34 cellular contexts compared by ENCODE assay signal in the genomic region with DNA sequence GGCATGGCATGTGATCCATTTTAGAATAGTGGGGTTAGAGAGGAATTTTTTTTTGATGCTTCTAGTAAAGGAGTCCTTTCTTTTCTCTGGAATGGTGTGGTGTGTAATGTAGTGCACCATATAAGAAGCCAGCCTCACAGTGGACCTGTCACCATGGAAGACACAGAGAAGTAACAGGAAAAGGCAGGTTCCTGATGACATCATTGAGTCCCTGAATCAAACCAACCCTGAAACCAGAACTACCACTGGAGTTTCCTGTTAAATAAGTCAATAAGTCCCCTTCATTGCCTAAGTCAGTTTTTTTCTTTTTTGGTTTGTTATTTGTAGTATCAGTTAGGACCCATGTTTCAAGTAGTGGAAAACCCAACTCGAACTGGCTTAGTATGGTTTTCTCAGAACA. TPM values are rescaled to one million over a fixed set of nuclear protein-coding genes. Genes with fewer than 3 reads are reported as not detected.
"Had no signal": no experiment of that assay in that cellular context is flagged by ENCODE, and none has a peak within 500 bp of the region (broad histone marks: within the 10 kb centered on the region; RNA-seq: fewer than 3 reads in every experiment).

No MANE protein-coding gene starts in this region.

- H3K4me3 ChIP-seq: adrenal gland, body of pancreas, breast epithelium, MG63, SJCRH30, SK-N-MC had no signal

- ATAC-seq: activated CD8-positive, alpha-beta T cell treated with anti-CD3 and anti-CD28 coated beads for 36 hours; activated naive CD4-positive, alpha-beta T cell treated with anti-CD3 and anti-CD28 coated beads, Interleukin-2, amount 50 U/mL, for 72 hours; activated T-cell treated with anti-CD3 and anti-CD28 coated beads, Interleukin-2, amount 50 U/mL, for 72 hours; activated T-helper 17 cell treated with anti-CD3 and anti-CD28 coated beads, Interleukin-2, amount 50 U/mL, for 72 hours; body of pancreas; Panc1 had no signal

- H3K9me3 ChIP-seq: adrenal gland, body of pancreas, breast epithelium, MG63, SJCRH30 had no signal

- H3K27ac ChIP-seq: adrenal gland, body of pancreas, breast epithelium, SJCRH30, SK-N-MC had no signal

- DNase-seq: activated CD4-positive, alpha-beta T cell treated with anti-CD3 and anti-CD28 coated beads, Interleukin-2, amount 10 ng/mL, durations not matched to agents 24 days and 14 days; activated CD4-positive, alpha-beta T cell treated with anti-CD3 and anti-CD28 coated beads, Interleukin-2, amount 50 U/mL, for 4 hours; activated CD8-positive, alpha-beta T cell treated with anti-CD3 and anti-CD28 coated beads for 36 hours; activated effector memory CD4-positive, alpha-beta T cell treated with anti-CD3 and anti-CD28 coated beads, Interleukin-2, amount 50 U/mL, for 16 hours; activated naive CD4-positive, alpha-beta T cell treated with anti-CD3 and anti-CD28 coated beads for 36 hours; activated T-cell treated with anti-CD3 and anti-CD28 coated beads, Interleukin-2, amount 50 U/mL, for 1 hour; activated T-cell treated with anti-CD3 and anti-CD28 coated beads, Interleukin-2, amount 50 U/mL, for 72 hours; adrenal gland; body of pancreas; cortex of kidney; MG63; NCI-H1048; NCI-H1105 treated with DMSO at 0.1 percent for 48 hours; NCI-H1436; NCI-H1694; NCI-H1930; NCI-H2107; NCI-H2171; NCI-H510A treated with DMSO at 0.1 percent for 48 hours; NCI-H526 treated with DMSO at 0.1 percent for 48 hours; NCI-H82; SHP77; SJCRH30; T1000 had no signal

- H3K27me3 ChIP-seq: MG63, SJCRH30 had no signal

- H3K36me3 ChIP-seq: adrenal gland, breast epithelium, MG63, SJCRH30 had no signal

- H3K4me1 ChIP-seq: adrenal gland, body of pancreas, breast epithelium, SJCRH30 had no signal

RNA-seq across cellular contexts. Expression of gene ADCYAP1, which starts 11.9 kb away (rescaled TPM):
- total RNA-seq: activated CD4-positive, alpha-beta T cell treated with anti-CD3 and anti-CD28 coated beads, Interleukin-2, amount 10 ng/mL, durations not matched to agents 24 days and 14 days; activated CD8-positive, alpha-beta memory T cell treated with anti-CD3 and anti-CD28 coated beads for 36 hours; activated CD8-positive, alpha-beta T cell treated with anti-CD3 and anti-CD28 coated beads for 36 hours; activated naive CD4-positive, alpha-beta T cell treated with anti-CD3 and anti-CD28 coated beads for 36 hours; activated naive CD4-positive, alpha-beta T cell treated with anti-CD3 and anti-CD28 coated beads, Interleukin-2, amount 50 U/mL, for 72 hours; activated T-cell treated with anti-CD3 and anti-CD28 coated beads, Interleukin-2, amount 50 U/mL, for 72 hours; activated T-helper 17 cell treated with anti-CD3 and anti-CD28 coated beads, Interleukin-2, amount 50 U/mL, for 72 hours; astrocyte; RPMI7951; T-helper 1 cell treated with Interleukin-12 subunit alpha and Interleukin-12 subunit beta and Interleukin-4 antibody, amounts not matched to agents 30 ng/mL and 1 ng/mL, for 36 hours; T-helper 2 cell treated with Interferon-gamma antibody and Interleukin-4, amounts not matched to agents 100 ng/mL and 5 ng/mL, for 36 hours had no signal
